ENCODE assay signal across 8 cellular contexts in the genomic region with DNA sequence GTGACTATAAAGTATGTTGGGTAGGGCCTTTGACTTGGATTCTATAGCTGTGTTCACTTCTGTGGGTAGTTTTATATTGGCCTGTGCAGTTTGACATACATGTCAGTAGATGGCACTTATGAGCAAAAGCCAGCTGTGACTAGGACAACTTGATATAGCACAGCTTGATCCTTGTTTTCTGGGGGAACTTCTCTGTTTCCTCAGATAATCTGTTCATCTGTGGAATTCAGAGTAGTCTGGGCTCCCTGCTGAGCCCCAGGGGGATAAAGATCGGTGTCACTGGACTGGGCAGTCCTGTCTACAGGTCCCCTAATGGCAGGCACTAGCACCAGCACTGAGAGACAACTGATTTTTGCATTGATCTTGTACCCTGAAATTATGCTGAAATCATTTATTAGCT. TPM values are rescaled to one million over a fixed set of nuclear protein-coding genes. Genes with fewer than 3 reads are reported as not detected.
A peak's percentile ranks its signal among the peaks of the same experiment; 100 is the strongest.
DNase-seq lines count a peak whose midpoint lies in the region; ATAC-seq, FAIRE-seq and TF ChIP-seq lines count a peak whose summit lies in the region.

No MANE protein-coding gene starts in this region.

- H3K27me3 ChIP-seq in BE2C (no peaks in the 10 kb centered on the region), vagina (no peaks in the 10 kb centered on the region)

- TF ChIP-seq POLR2A in vagina (IDR thresholded peaks at IDR 0.05) = no peak

- H3K36me3 ChIP-seq in BE2C (no peaks in the 10 kb centered on the region), vagina (no peaks in the 10 kb centered on the region)

- no peaks in the 10 kb centered on the region for H3K4me1 ChIP-seq in BE2C
- H3K4me1 ChIP-seq in vagina = no peaks in the 10 kb centered on the region

- FAIRE-seq in HTR-8/SVneo (lab: Jason Lieb, UNC) = no peak

- TF ChIP-seq CTCF in BE2C (IDR thresholded peaks at IDR 0.05; ENCODE audit: low read depth, low read length) (peak; percentile 59), vagina (IDR thresholded peaks at IDR 0.05) (no peak)

- H3K4me3 ChIP-seq in BE2C (ENCODE audit: low read depth, low read length) = no peak overlapping the region
- no peak overlapping the region for H3K4me3 ChIP-seq in vagina

- DNase-seq in BE2C (no peak), HTR-8/SVneo (ENCODE audit: insufficient read length, low spot score) (peak; percentile 27), SK-N-DZ (ENCODE audit: low spot score) (peak; percentile 30), glomerular endothelial cell (ENCODE audit: extremely low read depth, low read depth, low spot score) (peak; percentile 1), stromal cell of bone marrow (ENCODE audit: low read depth) (peak; percentile 7), vagina (ENCODE audit: extremely low spot score in 2 of 2) (no peak)

- no peak overlapping the region for H3K27ac ChIP-seq in vagina

- ATAC-seq in GM19023 (IDR thresholded peaks at IDR 0.05; ENCODE audit: unreplicated experiment) = peak; percentile 69
- no peak for ATAC-seq in GM19455 (IDR thresholded peaks at IDR 0.05; ENCODE audit: unreplicated experiment)

- intact Hi-C loops in vagina (cut with DNase I) = no loop called here

- H3K9me3 ChIP-seq in BE2C (no peaks in the 10 kb centered on the region), vagina (no peaks in the 10 kb centered on the region)

RNA-seq across cellular contexts. Expression of a gene that starts 25.4 kb away (rescaled TPM):
- not detected for polyA plus RNA-seq in BE2C (2012; ENCODE audit: insufficient read depth, insufficient read length, low read depth)
- polyA plus RNA-seq in SK-N-DZ (2014; cell fraction: cytosol; rRNA removed) = not detected in 2 replicates
- polyA plus RNA-seq in SK-N-DZ (2014; cell fraction: nucleus; rRNA removed) = not detected in 2 replicates
- total RNA-seq in glomerular endothelial cell (not detected in 2 replicates), vagina (3.4 TPM)

Comparison
In these comparisons a context has a peak if more than half of its experiments do, and no peak if none do; other contexts are left out.
1. DNase-seq: peak in HTR-8/SVneo (single experiment), SK-N-DZ (single experiment), glomerular endothelial cell (single experiment) and stromal cell of bone marrow (single experiment); none in BE2C (single experiment) and vagina (0 of 2).